Comparison of ENCODE assay signal across 2 cellular contexts in genomic region chr3:187382609-187383151, GRCh38.
TF ChIP-seq lines count a peak whose summit lies in the region.

No MANE protein-coding gene starts in this region.

TF ChIP-seq in liver, 16 proteins besides CTCF, POLR2A, EP300 and RAD21 (continued from another document):
- TF ChIP-seq SP1 (IDR thresholded peaks at IDR 0.05) = peak; percentile 39
- TF ChIP-seq RXRA (IDR thresholded peaks at IDR 0.05) = peak; percentile 49 to 79
- no peak for TF ChIP-seq TAF1 (conservative IDR thresholded peaks at IDR 0.05)

TF ChIP-seq in HepG2, 621 proteins besides CTCF, POLR2A, EP300 and RAD21:
- TF ChIP-seq ZBTB39 (CRISPR knock-in tag; IDR thresholded peaks at IDR 0.05) (no peak), GATA4 (IDR thresholded peaks at IDR 0.05; ENCODE audit: borderline replicate concordance, low read depth) (no peak), ZNF124 (CRISPR knock-in tag; IDR thresholded peaks at IDR 0.05) (no peak), MED13 (CRISPR knock-in tag; IDR thresholded peaks at IDR 0.05) (no peak), CCDC6 (CRISPR knock-in tag; IDR thresholded peaks at IDR 0.05) (no peak), ZNF549 (CRISPR knock-in tag; IDR thresholded peaks at IDR 0.05) (no peak), HOMEZ (CRISPR knock-in tag; IDR thresholded peaks at IDR 0.05; ENCODE audit: low read depth) (no peak), ZNF512B (CRISPR knock-in tag; IDR thresholded peaks at IDR 0.05; ENCODE audit: borderline replicate concordance) (no peak), HDAC1 (CRISPR knock-in tag; IDR thresholded peaks at IDR 0.05) (no peak), IKZF1 (IDR thresholded peaks at IDR 0.05) (no peak), THAP9 (CRISPR knock-in tag; IDR thresholded peaks at IDR 0.05; ENCODE audit: borderline replicate concordance) (no peak), ZNF3 (CRISPR knock-in tag; IDR thresholded peaks at IDR 0.05) (no peak), ZNF567 (CRISPR knock-in tag; IDR thresholded peaks at IDR 0.05; ENCODE audit: borderline replicate concordance) (no peak)
